ENCODE assay signal across 28 cellular contexts in the genomic region with DNA sequence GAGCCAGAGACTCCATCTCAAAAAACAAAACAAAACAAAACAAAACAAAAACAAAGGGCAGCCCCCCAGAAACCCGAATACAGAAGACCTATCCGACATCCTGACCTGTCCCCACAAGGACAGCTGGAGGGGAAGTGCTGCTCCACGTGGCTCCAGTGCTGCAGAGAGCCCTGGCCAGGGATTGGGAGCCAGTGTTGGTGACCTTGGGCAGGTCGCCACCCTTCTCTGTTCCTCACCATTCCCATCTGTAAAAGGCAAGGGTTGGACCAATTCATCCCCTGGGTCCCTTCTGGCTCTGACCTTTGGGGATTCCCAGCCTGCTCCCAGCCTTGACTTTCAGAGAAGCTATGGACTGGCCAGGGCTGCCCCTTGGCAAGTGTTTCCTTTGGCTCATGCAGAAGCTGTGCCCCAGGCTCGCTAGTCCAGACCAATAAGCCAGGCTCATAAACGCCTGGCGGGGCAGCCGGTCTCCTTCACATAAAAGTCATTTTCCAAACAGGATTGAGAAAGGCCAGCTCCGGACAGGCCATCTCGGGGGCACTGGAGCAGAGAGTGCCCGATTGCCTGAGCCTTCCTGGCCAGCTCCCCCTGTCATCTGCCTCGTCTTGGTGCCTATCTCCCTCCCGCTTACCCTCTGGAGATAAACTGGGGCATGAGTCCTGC. TPM values are rescaled to one million over a fixed set of nuclear protein-coding genes. Genes with fewer than 3 reads are reported as not detected.
DNase-seq lines count a peak whose midpoint lies in the region; ATAC-seq and TF ChIP-seq lines count a peak whose summit lies in the region.
"Had no signal": no experiment of that assay in that cellular context is flagged by ENCODE, and none has a peak within 500 bp of the region (broad histone marks: within the 10 kb centered on the region; RNA-seq: fewer than 3 reads in every experiment).

No MANE protein-coding gene starts in this region.

- H2BK120ac ChIP-seq in IMR-90 (ENCODE audit: low read depth, low read length), result peak overlapping the region; percentile 37

- H3K9me1 ChIP-seq in IMR-90 (ENCODE audit: insufficient read depth, low read length), result no peaks in the 10 kb centered on the region

- no peak overlapping the region for H3K9ac ChIP-seq in IMR-90 (ENCODE audit: low read depth, low read length)
- H3K9ac ChIP-seq: BLaER1 treated with 17β-estradiol and CSF1 and Interleukin-3, amounts not matched to agents 10 nM and 100 nM; KMS-11 had no signal

- no peak for TF ChIP-seq POLR2A in IMR-90 (IDR thresholded peaks at IDR 0.05; ENCODE audit: low read depth, low read length)
- no peak for TF ChIP-seq POLR2A in testis (IDR thresholded peaks at IDR 0.05)
- no peak for TF ChIP-seq POLR2A in tibial nerve (IDR thresholded peaks at IDR 0.05)

- peak overlapping the region; percentile 32 for H3K4ac ChIP-seq in IMR-90 (ENCODE audit: low read depth, low read length)

- H4K8ac ChIP-seq in IMR-90 (ENCODE audit: low read depth in 2 of 2, low read length in 2 of 2), result no peak overlapping the region

- DNase-seq in IMR-90 (no peak), coronary artery (ENCODE audit: low spot score) (peak; percentile 65), left lobe of liver (ENCODE audit: low spot score) (peak; percentile 33), testis (peak; percentile 8), tibial nerve (ENCODE audit: low spot score in 2 of 2) (no peak), iPS-NIHi11 (ENCODE audit: low spot score) (no peak)
- DNase-seq in activated CD4-positive, alpha-beta T cell treated with anti-CD3 and anti-CD28 coated beads, Interleukin-2, amount 50 U/mL, for 1 hour, result no peak
- DNase-seq: ACHN; CD8-positive, alpha-beta T cell; DMS153; GDM1; HCEC 1CT; MV-4-11; NCI-H1105 treated with DMSO at 0.1 percent for 48 hours; NCI-H1694; NCI-H2081; NCI-H2171 treated with DMSO at 0.1 percent for 48 hours; NCI-H446 treated with DMSO at 0.1 percent for 48 hours; NCI-H526 treated with DMSO at 0.1 percent for 48 hours; OCI-M1; SHP77 treated with DMSO at 0.1 percent for 48 hours had no signal

- H3K56ac ChIP-seq in IMR-90 (ENCODE audit: extremely low read depth, insufficient read depth, low read length), result no peak overlapping the region

- TF ChIP-seq CTCF in IMR-90 (conservative IDR thresholded peaks at IDR 0.05; ENCODE audit: low read depth, low read length) (no peak), coronary artery (IDR thresholded peaks at IDR 0.05) (no peak), testis (IDR thresholded peaks at IDR 0.05) (no peak), tibial nerve (IDR thresholded peaks at IDR 0.05) (no peak)

- CTCF ChIA-PET in IMR-90 (lab: Yijun Ruan, JAX), result no interaction called here

- intact Hi-C loops in IMR-90 (cut with micrococcal nuclease) (no loop called here), testis (cut with DNase I; ENCODE audit: low total_unique reads) (no loop called here)

- H3K4me3 ChIP-seq in IMR-90 (ENCODE audit: insufficient read depth, low read depth, low read length) (no peak overlapping the region), coronary artery (no peak overlapping the region), testis (no peak overlapping the region), tibial nerve (no peak overlapping the region)
- H3K4me3 ChIP-seq: BLaER1 treated with 17β-estradiol and CSF1 and Interleukin-3, amounts not matched to agents 10 nM and 100 nM; GM23338; SK-N-MC had no signal

- H3K4me1 ChIP-seq in IMR-90 (ENCODE audit: control insufficient read depth, insufficient read depth, low read length) (peaks cover 2% of the 10 kb centered on the region; the same call in 1 of the 2 replicates), testis (no peaks in the 10 kb centered on the region), tibial nerve (no peaks in the 10 kb centered on the region)

- POLR2A ChIA-PET in IMR-90 (lab: Charles Lee; ENCODE audit: unreplicated experiment), result no interaction called here

- H3K27me3 ChIP-seq in IMR-90 (ENCODE audit: control insufficient read depth, insufficient read depth, low read length), result no peaks in the 10 kb centered on the region; the same call in 1 of the 2 replicates
- H3K27me3 ChIP-seq in testis, result no peaks in the 10 kb centered on the region
- no peaks in the 10 kb centered on the region for H3K27me3 ChIP-seq in tibial nerve
- H3K27me3 ChIP-seq: BLaER1 treated with 17β-estradiol and CSF1 and Interleukin-3, amounts not matched to agents 10 nM and 100 nM had no signal

- H2AFZ ChIP-seq in IMR-90 (replicated peaks; ENCODE audit: low read length, poor library complexity), result no peak overlapping the region
- H2AFZ ChIP-seq: GM23338 had no signal

- 0 out of 2 replicates have a peak overlapping the region, but pooled peaks have one; percentile 29 for H3K14ac ChIP-seq in IMR-90 (replicated peaks; ENCODE audit: low read depth, low read length)

- TF ChIP-seq EP300 in tibial nerve (IDR thresholded peaks at IDR 0.05), result no peak

- 67% methylated on average over 3 of the region's 13 CpGs; no CpG with 5 or more reads in 1 of the 2 experiments for whole genome bisulfite sequencing in IMR-90 (ENCODE audit: extremely low coverage in 2 of 2, insufficient read length in 1 of 2), 2 experiments
- WGBS in testis, 2 donors, result 72 to 75% methylated on average over 13 of the region's 13 CpGs
- 66 to 74% methylated on average over 12 to 13 of the region's 13 CpGs for WGBS in tibial nerve, 2 donors

- in situ Hi-C loops in IMR-90 (cut with MboI; ENCODE audit: low sequenced_read_pairs), result no loop called here

- dilution Hi-C loops in IMR-90 (cut with HindIII; ENCODE audit: low sequenced_read_pairs, unreplicated experiment), result no loop called here

- TF ChIP-seq RAD21 in IMR-90 (IDR thresholded peaks at IDR 0.05; ENCODE audit: low read length), result no peak

- H3K4me2 ChIP-seq in IMR-90 (ENCODE audit: low read depth, low read length), result no peak overlapping the region
- H3K4me2 ChIP-seq: GM23338, KMS-11 had no signal

- no peaks in the 10 kb centered on the region for H3K36me3 ChIP-seq in IMR-90 (ENCODE audit: control insufficient read depth, insufficient read depth, low read length)
- H3K36me3 ChIP-seq in testis (ENCODE audit: low read depth, missing control alignments), result no peaks in the 10 kb centered on the region
- no peaks in the 10 kb centered on the region for H3K36me3 ChIP-seq in tibial nerve
- H3K36me3 ChIP-seq: BLaER1 treated with 17β-estradiol and CSF1 and Interleukin-3, amounts not matched to agents 10 nM and 100 nM had no signal

- BruUV-seq in IMR-90 (replicated peaks; lab: Mats Ljungman, UMichigan), result no TSS peak

- ATAC-seq in IMR-90 (ENCODE audit: low read depth), result no peak
- ATAC-seq in left lobe of liver, result no peak
- no peak for ATAC-seq in GM21619 (IDR thresholded peaks at IDR 0.05; ENCODE audit: unreplicated experiment)
- ATAC-seq: CD8-positive, alpha-beta T cell; GM23338; HepG2 had no signal

- no peaks in the 10 kb centered on the region for H3K79me1 ChIP-seq in IMR-90 (ENCODE audit: low read depth in 1 of 2, low read length in 2 of 2)

- H2AK9ac ChIP-seq in IMR-90 (replicated peaks; ENCODE audit: low read depth, low read length, poor library complexity), result peak overlapping the region; percentile 33

- no peaks in the 10 kb centered on the region for H4K20me1 ChIP-seq in IMR-90 (ENCODE audit: insufficient read depth, low read length)
- H4K20me1 ChIP-seq: BLaER1 treated with 17β-estradiol and CSF1 and Interleukin-3, amounts not matched to agents 10 nM and 100 nM had no signal

- peak overlapping the region; percentile 23; the same call in 1 of the 2 replicates for H2AK5ac ChIP-seq in IMR-90 (ENCODE audit: low read depth, low read length)

- no peak overlapping the region for H3K18ac ChIP-seq in IMR-90 (ENCODE audit: low read depth, low read length)

- no peak overlapping the region for H3K23ac ChIP-seq in IMR-90 (ENCODE audit: low read depth, low read length)

- no peak overlapping the region for H3K27ac ChIP-seq in IMR-90 (ENCODE audit: insufficient read depth, low read length)
- no peak overlapping the region for H3K27ac ChIP-seq in coronary artery
- no peak overlapping the region for H3K27ac ChIP-seq in testis
- no peak overlapping the region for H3K27ac ChIP-seq in tibial nerve
- H3K27ac ChIP-seq: HL-60, KMS-11 had no signal

- H2BK15ac ChIP-seq in IMR-90 (ENCODE audit: low read depth, low read length), result no peak overlapping the region

- peaks cover 4% of the 10 kb centered on the region; the same call in 1 of the 2 replicates for H3K9me3 ChIP-seq in IMR-90 (ENCODE audit: control insufficient read depth, insufficient read depth, low read length)
- H3K9me3 ChIP-seq in testis, result no peaks in the 10 kb centered on the region
- peaks cover 0 to 6% (median 0%) of the 10 kb centered on the region in 4 donors for H3K9me3 ChIP-seq in tibial nerve

- H2BK20ac ChIP-seq in IMR-90 (ENCODE audit: low read depth, low read length), result no peak overlapping the region

- peak overlapping the region; percentile 52; the same call in 1 of the 2 replicates for H4K91ac ChIP-seq in IMR-90 (ENCODE audit: insufficient read depth, low read depth, low read length)

- H4K5ac ChIP-seq in IMR-90 (ENCODE audit: low read depth, low read length), result no peak overlapping the region

- H2BK5ac ChIP-seq in IMR-90 (ENCODE audit: low read depth, low read length, poor library complexity, severe bottlenecking), result no peak overlapping the region

TF ChIP-seq in IMR-90, 13 proteins besides CTCF, POLR2A, EP300 and RAD21 (continues in another document):
- TF ChIP-seq USF2 (IDR thresholded peaks at IDR 0.05; ENCODE audit: low read depth, low read length), result no peak
- TF ChIP-seq ELK1 (IDR thresholded peaks at IDR 0.05; ENCODE audit: borderline replicate concordance, low read depth, low read length), result no peak

RNA-seq across cellular contexts. Expression of gene PADI1, which starts 20.0 kb away (rescaled TPM):
- total RNA-seq in IMR-90 (2012; rRNA removed), result not detected in 2 replicates
- 0.13 and 0.17 TPM in 2 replicates for polyA plus RNA-seq in IMR-90 (2012; rRNA removed)
- 0.04 TPM in 1 of 2 replicates, not detected in the other for polyA plus RNA-seq in IMR-90 (2012; cell fraction: cytosol; rRNA removed)
- polyA plus RNA-seq in IMR-90 (2012; cell fraction: nucleus; rRNA removed; ENCODE audit: low replicate concordance), result 0.14 and 0.21 TPM in 2 replicates
- not detected for total RNA-seq in left lobe of liver
- total RNA-seq in testis, result under 1 TPM in 1 of 2 donors, not detected in 1; 0.31 TPM
- 1.6 TPM for polyA plus RNA-seq in testis (ENCODE audit: insufficient read depth, low read depth, low replicate concordance)
- not detected for total RNA-seq in tibial nerve
- total RNA-seq: CD8-positive, alpha-beta T cell; HepG2 had no signal
- polyA plus RNA-seq: HepG2 had no signal

Comparison
In these comparisons a context has a peak if more than half of its experiments do, and no peak if none do; other contexts are left out.
1. DNase-seq: peak in coronary artery (single experiment), left lobe of liver (single experiment) and testis (single experiment); none in IMR-90 (single experiment), activated CD4-positive, alpha-beta T cell treated with anti-CD3 and anti-CD28 coated beads, Interleukin-2, amount 50 U/mL, for 1 hour (single experiment), tibial nerve (0 of 2) and iPS-NIHi11 (single experiment).